ENCODE assay signal across 1 cellular context in genomic region chr10:50421026-50421719, GRCh38.
TF ChIP-seq lines count a peak whose summit lies in the region.

No MANE protein-coding gene starts in this region.

TF ChIP-seq in GM12878, 131 proteins besides CTCF, POLR2A, EP300 and RAD21 (continued from another document):
- TF ChIP-seq ATF2 (IDR thresholded peaks at IDR 0.05; ENCODE audit: low read length) (peak; percentile 41; the same call in 1 of the 2 replicates), DPF2 (IDR thresholded peaks at IDR 0.05) (no peak), CREB1 (IDR thresholded peaks at IDR 0.05; ENCODE audit: low read depth) (no peak), SKIL (IDR thresholded peaks at IDR 0.05; ENCODE audit: low read depth, poor library complexity, severe bottlenecking) (peak; percentile 38), HSF1 (IDR thresholded peaks at IDR 0.05; ENCODE audit: low read depth, low read length) (no peak), CBFB (IDR thresholded peaks at IDR 0.05; ENCODE audit: low read depth) (no peak), RUNX3 (IDR thresholded peaks at IDR 0.05; ENCODE audit: low read length) (peak; percentile 17), RAD51 (IDR thresholded peaks at IDR 0.05) (no peak), MLLT1 (IDR thresholded peaks at IDR 0.05) (peak; percentile 74; the same call in 1 of the 2 replicates), CHD2 (IDR thresholded peaks at IDR 0.05; ENCODE audit: borderline replicate concordance, low read depth, low read length) (no peak), SPI1 (IDR thresholded peaks at IDR 0.05; ENCODE audit: borderline replicate concordance, insufficient read depth, low read depth, low read length) (peak; percentile 80; the same call in 1 of the 2 replicates), JUND (IDR thresholded peaks at IDR 0.05; ENCODE audit: low read depth, low read length) (no peak), PML (IDR thresholded peaks at IDR 0.05; ENCODE audit: low read length) (no peak), ZNF384 (IDR thresholded peaks at IDR 0.05; ENCODE audit: borderline replicate concordance, low read depth, low read length) (no peak), FOXK2 (IDR thresholded peaks at IDR 0.05) (no peak), POU2F2 (IDR thresholded peaks at IDR 0.05; ENCODE audit: borderline replicate concordance, low read depth, low read length) (peak; percentile 36; the same call in 1 of the 3 replicates), GATAD2B (conservative IDR thresholded peaks at IDR 0.05; ENCODE audit: low read depth) (no peak; the same call in 1 of the 2 replicates), ZNF24 (IDR thresholded peaks at IDR 0.05) (0 out of 2 replicates have a peak, but pooled peaks have one; percentile 27), IKZF2 (IDR thresholded peaks at IDR 0.05) (peak; percentile 41 to 65; a peak in 3 of 4 replicates), TARDBP (IDR thresholded peaks at IDR 0.05; ENCODE audit: borderline replicate concordance) (no peak), RELB (IDR thresholded peaks at IDR 0.05; ENCODE audit: low read depth) (0 out of 2 replicates have a peak, but pooled peaks have one; percentile 27), MEF2B (IDR thresholded peaks at IDR 0.05; ENCODE audit: partially characterized antibody, poor library complexity, severe bottlenecking) (peak; percentile 33)
